8 cellular contexts compared by ENCODE assay signal in genomic region chr2:88692187-88692586, GRCh38. TPM values are rescaled to one million over a fixed set of nuclear protein-coding genes. Genes with fewer than 3 reads are reported as not detected.
A peak's percentile ranks its signal among the peaks of the same experiment; 100 is the strongest.
DNase-seq lines count a peak whose midpoint lies in the region; ATAC-seq and TF ChIP-seq lines count a peak whose summit lies in the region.

No MANE protein-coding gene starts in this region.

- H3K4me3 ChIP-seq in ACC112 (ENCODE audit: low read depth, low read length), result peak overlapping the region; percentile 87
- peak overlapping the region; percentile 76 for H3K4me3 ChIP-seq in astrocyte of the cerebellum (ENCODE audit: low read depth, low read length)

- H3K79me2 ChIP-seq in ACC112 (ENCODE audit: control insufficient read depth, insufficient read depth, low read length, unreplicated experiment), result peaks cover 56% of the 10 kb centered on the region

- H3K36me3 ChIP-seq in ACC112 (ENCODE audit: insufficient read depth, low read length), result no peaks in the 10 kb centered on the region

- no peaks in the 10 kb centered on the region for H3K27me3 ChIP-seq in ACC112 (ENCODE audit: insufficient read depth, low read length)

- peaks cover 12% of the 10 kb centered on the region for H3K4me1 ChIP-seq in ACC112 (ENCODE audit: control insufficient read depth, insufficient read depth, low read length, unreplicated experiment)

- peak overlapping the region; percentile 13; the same call in 1 of the 2 replicates for H3K27ac ChIP-seq in ACC112 (ENCODE audit: low read depth, low read length)

- ATAC-seq in GM21723 (IDR thresholded peaks at IDR 0.05; ENCODE audit: unreplicated experiment) (peak; percentile 18), GM19467 (IDR thresholded peaks at IDR 0.05; ENCODE audit: unreplicated experiment) (no peak)

- in situ Hi-C loops in SK-MEL-5 (cut with HindIII; ENCODE audit: low pct_unique_long_range_greater_than_20kb, low sequenced_read_pairs), result no loop called here
- in situ Hi-C loops in astrocyte of the cerebellum (cut with HindIII; ENCODE audit: low sequenced_read_pairs), result no loop called here

- no peak for TF ChIP-seq CTCF in astrocyte of the cerebellum (IDR thresholded peaks at IDR 0.05; ENCODE audit: low read depth, low read length, missing control alignments)

- H2AFZ ChIP-seq in ACC112 (ENCODE audit: low read length, unreplicated experiment), result peak overlapping the region; percentile 88

- peak; percentile 15 for DNase-seq in SK-MEL-5 (ENCODE audit: low read depth, low spot score)
- DNase-seq in astrocyte of the cerebellum (ENCODE audit: low read depth), result no peak
- peak; percentile 17 for DNase-seq in iris pigment epithelial cell (ENCODE audit: low read depth)
- peak; percentile 29 for DNase-seq in stimulated activated CD4-positive, alpha-beta T cell treated with anti-CD3 and anti-CD28 coated beads, Interleukin-4, amount 100 ng/mL, for 1 hour
- no peak for DNase-seq in GF-D8 (lab: John Stamatoyannopoulos, UW)

RNA-seq across cellular contexts. Expression of gene RPIA, which starts 0.7 kb away (rescaled TPM):
- 13.3 and 17.4 TPM in 2 replicates for total RNA-seq in SK-MEL-5 (2014; rRNA removed; shearing (Covaris generic))
- 26.7 and 28.9 TPM in 2 replicates for polyA plus RNA-seq in SK-MEL-5 (2015; cell fraction: cytosol; rRNA removed)
- 11.0 and 11.7 TPM in 2 replicates for polyA plus RNA-seq in SK-MEL-5 (2015; cell fraction: nucleus; rRNA removed)

Comparison
In these comparisons a context has a peak if more than half of its experiments do, and no peak if none do; other contexts are left out.
1. DNase-seq: peak in SK-MEL-5 (single experiment), iris pigment epithelial cell (single experiment) and stimulated activated CD4-positive, alpha-beta T cell treated with anti-CD3 and anti-CD28 coated beads, Interleukin-4, amount 100 ng/mL, for 1 hour (single experiment); none in astrocyte of the cerebellum (single experiment) and GF-D8 (single experiment).